ENCODE assay signal across 8 cellular contexts in the genomic region with DNA sequence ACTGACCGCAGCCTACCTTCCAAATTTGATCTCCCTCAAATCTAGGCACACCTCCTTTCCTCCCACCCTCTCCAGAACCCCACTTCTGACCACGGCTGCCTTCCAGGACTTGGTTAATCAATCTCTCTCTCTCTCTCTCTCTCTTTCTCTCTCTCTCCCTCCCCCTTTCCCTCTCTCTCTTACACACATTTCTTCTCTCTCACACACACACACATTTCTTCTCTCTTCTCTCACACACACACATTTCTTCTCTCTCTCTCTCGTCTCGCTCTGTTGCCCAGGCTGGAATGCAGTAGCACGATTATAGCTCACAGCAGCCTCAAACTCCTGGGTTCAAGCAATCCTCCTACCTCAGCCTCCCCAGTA. TPM values are rescaled to one million over a fixed set of nuclear protein-coding genes. Genes with fewer than 3 reads are reported as not detected.
A peak's percentile ranks its signal among the peaks of the same experiment; 100 is the strongest.
DNase-seq lines count a peak whose midpoint lies in the region; ATAC-seq, FAIRE-seq and TF ChIP-seq lines count a peak whose summit lies in the region.

No MANE protein-coding gene starts in this region.

- no peak for TF ChIP-seq CTCF in endothelial cell (IDR thresholded peaks at IDR 0.05; ENCODE audit: unreplicated experiment)
- no peak for TF ChIP-seq CTCF in pancreas (IDR thresholded peaks at IDR 0.05)

- DNase-seq in MG63: no peak
- no peak for DNase-seq in endothelial cell (ENCODE audit: low spot score)
- no peak for DNase-seq in pancreas
- no peak for DNase-seq in NCI-H510A treated with DMSO at 0.1 percent for 48 hours (lab: John Stamatoyannopoulos, UW)
- no peak for DNase-seq in NCI-H1417 treated with DMSO at 0.1 percent for 48 hours (lab: John Stamatoyannopoulos, UW)
- DNase-seq in HCEC 1CT: no peak
- DNase-seq in activated CD8-positive, alpha-beta memory T cell treated with anti-CD3 and anti-CD28 coated beads, Interleukin-2, amount 50 U/mL, for 48 hours: no peak

- H3K9me3 ChIP-seq in MG63 (no peaks in the 10 kb centered on the region), pancreas (no peaks in the 10 kb centered on the region)

- H3K4me1 Mint-ChIP-seq in endothelial cell (ENCODE audit: unreplicated experiment): peaks cover 40% of the 10 kb centered on the region

- no peak for FAIRE-seq in pancreas (lab: Jason Lieb, UNC)

- H3K9me3 Mint-ChIP-seq in endothelial cell (ENCODE audit: unreplicated experiment): no peaks in the 10 kb centered on the region

- peaks cover 5 to 10% (median 5%) of the 10 kb centered on the region in 3 donors for H3K4me1 ChIP-seq in pancreas

- H3K27me3 Mint-ChIP-seq in endothelial cell (ENCODE audit: unreplicated experiment): peaks cover 9% of the 10 kb centered on the region

- peak overlapping the region; percentile 96 for H3K27ac Mint-ChIP-seq in endothelial cell (ENCODE audit: unreplicated experiment)

- ATAC-seq in GM19023 (IDR thresholded peaks at IDR 0.05; ENCODE audit: unreplicated experiment) (peak; percentile 3), pancreas (peak in 1 of 4 donors; percentile 13)

- H3K27ac ChIP-seq in pancreas: peak overlapping the region in 3 of 4 donors; percentile 69 to 91 (median 90)

- H3K27me3 ChIP-seq in MG63 (no peaks in the 10 kb centered on the region), pancreas (no peaks in the 10 kb centered on the region)

- H3K4me3 Mint-ChIP-seq in endothelial cell (ENCODE audit: unreplicated experiment): peak overlapping the region; percentile 92

- H3K36me3 Mint-ChIP-seq in endothelial cell (ENCODE audit: low read depth, unreplicated experiment): peaks cover 22% of the 10 kb centered on the region

- H3K4me3 ChIP-seq in MG63 (peak overlapping the region; percentile 83), pancreas (peak overlapping the region in 3 of 4 donors; percentile 76 to 92 (median 86))

- WGBS in pancreas, 2 donors: 7 to 10% methylated on average over 5 of the region's 5 CpGs

- intact Hi-C loops in pancreas (cut with DNase I): no loop called here

- peaks cover 3% of the 10 kb centered on the region; the same call in 1 of the 2 replicates for H3K36me3 ChIP-seq in MG63
- H3K36me3 ChIP-seq in pancreas: no peaks in the 10 kb centered on the region

RNA-seq across cellular contexts. Expression of a gene that starts 0.5 kb away (rescaled TPM):
- total RNA-seq in MG63 (2014; rRNA removed; shearing (Covaris generic); ENCODE audit: low replicate concordance): 34.8 and 52.8 TPM in 2 replicates
- total RNA-seq in endothelial cell (ENCODE audit: unreplicated experiment): 86.2 TPM
- total RNA-seq in pancreas: 10 to 100 TPM in 5 of 6 donors, 1 to 10 TPM in 1; 6.8 to 21.7 (median 14.5) TPM
- polyA plus RNA-seq in pancreas: 10 to 100 TPM in 1 of 2 donors, 1 to 10 TPM in 1; 5.4 to 13.5 TPM

RNA-seq across cellular contexts. Expression of a gene that starts 20.4 kb away (rescaled TPM):
- total RNA-seq in MG63 (2014; rRNA removed; shearing (Covaris generic); ENCODE audit: low replicate concordance): 5.9 and 6.0 TPM in 2 replicates
- total RNA-seq in endothelial cell (ENCODE audit: unreplicated experiment) (31.1 TPM), pancreas (10 to 100 TPM in 3 of 6 donors, 1 to 10 TPM in 3; 8.3 to 11.8 (median 9.9) TPM)
- polyA plus RNA-seq in pancreas: 10 to 100 TPM; 12.9 to 17.6 TPM

RNA-seq across cellular contexts. Expression of a gene that starts 48.1 kb away (rescaled TPM):
- 124 and 135 TPM in 2 replicates for total RNA-seq in MG63 (2014; rRNA removed; shearing (Covaris generic); ENCODE audit: low replicate concordance)
- total RNA-seq in endothelial cell (ENCODE audit: unreplicated experiment) (87.8 TPM), pancreas (10 to 100 TPM; 19.7 to 43.5 (median 34.7) TPM)
- 10 to 100 TPM; 10.8 to 42.8 TPM for polyA plus RNA-seq in pancreas
